In genomic region chr12:70227911-70228310, GRCh38 we compare ENCODE assay signal across 1 cellular context.
TF ChIP-seq lines count a peak whose summit lies in the region.

No MANE protein-coding gene starts in this region.

TF ChIP-seq in GM12878, 131 proteins besides CTCF, POLR2A, EP300 and RAD21 (continued from another document):
- TF ChIP-seq RELB (IDR thresholded peaks at IDR 0.05; ENCODE audit: low read depth) (no peak), E2F8 (IDR thresholded peaks at IDR 0.05; ENCODE audit: low read depth, partially characterized antibody) (no peak), EGR1 (IDR thresholded peaks at IDR 0.05; ENCODE audit: borderline replicate concordance in 1 of 2, low read depth in 2 of 2, low read length in 2 of 2) (no peak), MYB (IDR thresholded peaks at IDR 0.05; ENCODE audit: borderline replicate concordance, low read depth, low read length) (no peak), GABPA (IDR thresholded peaks at IDR 0.05; ENCODE audit: low read depth) (no peak), NR2C1 (IDR thresholded peaks at IDR 0.05) (no peak), RAD51 (IDR thresholded peaks at IDR 0.05) (no peak)
TF ChIP-seq in GM12878: peak in this region for 0.
